Comparison of ENCODE assay signal across 24 cellular contexts in the genomic region with DNA sequence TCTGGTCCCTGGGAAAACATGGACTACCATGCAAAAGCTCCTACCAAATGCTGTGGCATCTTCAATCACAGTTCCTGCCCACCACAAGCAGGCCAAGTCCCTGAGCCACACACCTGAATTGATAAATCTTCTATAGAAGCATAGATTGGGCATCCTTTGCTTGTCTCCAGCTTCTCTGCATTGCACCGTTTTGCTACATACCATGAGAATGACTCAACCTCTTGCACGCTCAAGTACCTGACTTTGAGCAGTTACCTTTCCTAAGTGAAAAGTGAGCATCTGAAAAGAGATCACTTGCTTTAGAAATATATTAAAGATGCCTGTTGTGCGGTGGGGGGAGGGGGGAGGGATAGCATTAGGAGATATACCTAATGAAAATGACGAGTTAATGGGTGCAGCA.
"Had no signal": no experiment of that assay in that cellular context is flagged by ENCODE, and none has a peak within 500 bp of the region (broad histone marks: within the 10 kb centered on the region; RNA-seq: fewer than 3 reads in every experiment).

No MANE protein-coding gene starts in this region.

- H3K36me3 ChIP-seq: cardiac muscle cell, heart left ventricle, neutrophil, ovary, prostate gland, right atrium auricular region, thoracic aorta, upper lobe of left lung had no signal

- H3K27me3 ChIP-seq: cardiac muscle cell, ovary, right atrium auricular region, upper lobe of left lung had no signal

- H3K4me3 ChIP-seq: cardiac muscle cell, heart left ventricle, ovary, prostate gland, right atrium auricular region, thoracic aorta, upper lobe of left lung had no signal

- DNase-seq: activated CD4-positive, alpha-beta memory T cell treated with anti-CD3 and anti-CD28 coated beads, Interleukin-2, amount 10 ng/mL, durations not matched to agents 7 days and 5 days; activated CD4-positive, alpha-beta T cell treated with anti-CD3 and anti-CD28 coated beads, Interleukin-2, amount 10 ng/mL, durations not matched to agents 24 days and 14 days; activated effector memory CD4-positive, alpha-beta T cell treated with Interleukin-2 at 50 U/mL for 16 hours; activated naive CD4-positive, alpha-beta T cell treated with anti-CD3 and anti-CD28 coated beads for 36 hours; activated naive CD8-positive, alpha-beta T cell treated with anti-CD3 and anti-CD28 coated beads, Interleukin-2, amount 10 ng/mL, durations not matched to agents 7 days and 5 days; activated T-cell treated with anti-CD3 and anti-CD28 coated beads, Interleukin-2, amount 50 U/mL, for 72 hours; amniotic stem cell; cortex of kidney; endodermal cell; midbrain; natural killer cell; ovary; stimulated activated CD4-positive, alpha-beta T cell treated with anti-CD3 and anti-CD28 coated beads, Interleukin-4, amount 100 ng/mL, for 24 hours; stimulated activated naive CD4-positive, alpha-beta T cell treated with Interleukin-2 at 50 U/mL for 16 hours had no signal

- H3K4me1 ChIP-seq: prostate gland, right atrium auricular region had no signal

- H3K9me3 ChIP-seq: heart left ventricle, neutrophil, ovary, prostate gland, right atrium auricular region, thoracic aorta, upper lobe of left lung had no signal

- ATAC-seq: activated CD4-positive, CD25-positive, alpha-beta regulatory T cell treated with anti-CD3 and anti-CD28 coated beads, Interleukin-2, amount 50 U/mL, for 24 hours; activated T-cell treated with anti-CD3 and anti-CD28 coated beads, Interleukin-2, amount 50 U/mL, for 72 hours; left lobe of liver; natural killer cell had no signal

- H3K27ac ChIP-seq: cardiac muscle cell, epithelial cell of prostate, heart left ventricle, neutrophil, ovary, prostate gland, right atrium auricular region, thoracic aorta, upper lobe of left lung had no signal
